Comparison of ENCODE assay signal across 11 cellular contexts in genomic region chrX:57629438-57629837, GRCh38. TPM values are rescaled to one million over a fixed set of nuclear protein-coding genes. Genes with fewer than 3 reads are reported as not detected.
"Had no signal": no experiment of that assay in that cellular context is flagged by ENCODE, and none has a peak within 500 bp of the region (broad histone marks: within the 10 kb centered on the region; RNA-seq: fewer than 3 reads in every experiment).

No MANE protein-coding gene starts in this region.

RNA-seq across cellular contexts. Expression of gene NLRP2B, which starts 50.6 kb away (rescaled TPM):
- total RNA-seq: OCI-LY7, PC-3, PC-9, Peyer's patch, Right ventricle myocardium inferior, Right ventricle myocardium superior, RPMI7951, SJCRH30, SJSA1, SK-MEL-5 had no signal
- polyA plus RNA-seq: SK-N-SH had no signal
